ENCODE assay signal across 1 cellular context in genomic region chr17:79790805-79791353, GRCh38.
A peak's percentile ranks its signal among the peaks of the same experiment; 100 is the strongest.
TF ChIP-seq lines count a peak whose summit lies in the region.

No MANE protein-coding gene starts in this region.

TF ChIP-seq in HepG2, 621 proteins besides CTCF, POLR2A, EP300 and RAD21:
- TF ChIP-seq ZNF230 (CRISPR knock-in tag; IDR thresholded peaks at IDR 0.05) (no peak), TBX2 (CRISPR knock-in tag; IDR thresholded peaks at IDR 0.05; ENCODE audit: borderline replicate concordance) (0 out of 2 replicates have a peak, but pooled peaks have one; percentile 28), FOXK2 (IDR thresholded peaks at IDR 0.05) (no peak), MTF2 (CRISPR knock-in tag; IDR thresholded peaks at IDR 0.05; ENCODE audit: borderline replicate concordance) (no peak), ZSCAN20 (CRISPR knock-in tag; IDR thresholded peaks at IDR 0.05; ENCODE audit: borderline replicate concordance) (0 out of 2 replicates have a peak, but pooled peaks have one; percentile 23), EED (CRISPR knock-in tag; IDR thresholded peaks at IDR 0.05) (peak; percentile 44; the same call in 1 of the 2 replicates), ZC3H4 (CRISPR knock-in tag; IDR thresholded peaks at IDR 0.05; ENCODE audit: borderline replicate concordance) (0 out of 2 replicates have a peak, but pooled peaks have one; percentile 28), ZNF451 (CRISPR knock-in tag; IDR thresholded peaks at IDR 0.05) (peak; percentile 66; the same call in 1 of the 2 replicates), MAZ (IDR thresholded peaks at IDR 0.05; ENCODE audit: borderline replicate concordance, low read depth, low read length) (no peak), MAZ (CRISPR knock-in tag; IDR thresholded peaks at IDR 0.05; ENCODE audit: low read depth) (peak; percentile 49), REXO4 (CRISPR knock-in tag; IDR thresholded peaks at IDR 0.05; ENCODE audit: borderline replicate concordance) (no peak), ZNF788 (CRISPR knock-in tag; IDR thresholded peaks at IDR 0.05; ENCODE audit: borderline replicate concordance) (0 out of 2 replicates have a peak, but pooled peaks have one; percentile 41), ZFP62 (CRISPR knock-in tag; IDR thresholded peaks at IDR 0.05) (no peak), FOXO4 (CRISPR knock-in tag; conservative IDR thresholded peaks at IDR 0.05) (no peak), HIC2 (CRISPR knock-in tag; IDR thresholded peaks at IDR 0.05; ENCODE audit: low read depth) (0 out of 2 replicates have a peak, but pooled peaks have one; percentile 16), ZNF138 (CRISPR knock-in tag; IDR thresholded peaks at IDR 0.05; ENCODE audit: low read depth) (0 out of 2 replicates have a peak, but pooled peaks have one; percentile 34), ZNF207 (IDR thresholded peaks at IDR 0.05; ENCODE audit: borderline replicate concordance) (no peak), BCLAF1 (IDR thresholded peaks at IDR 0.05) (no peak), ZNF747 (CRISPR knock-in tag; IDR thresholded peaks at IDR 0.05; ENCODE audit: borderline replicate concordance) (0 out of 2 replicates have a peak, but pooled peaks have one; percentile 51), E2F5 (CRISPR knock-in tag; conservative IDR thresholded peaks at IDR 0.05) (no peak), BHLHE40 (IDR thresholded peaks at IDR 0.05; ENCODE audit: low read length) (no peak), ZNF441 (CRISPR knock-in tag; IDR thresholded peaks at IDR 0.05; ENCODE audit: borderline replicate concordance) (no peak), PPARG (CRISPR knock-in tag; conservative IDR thresholded peaks at IDR 0.05) (no peak), PAWR (CRISPR knock-in tag; IDR thresholded peaks at IDR 0.05; ENCODE audit: borderline replicate concordance) (no peak), NPAS2 (CRISPR knock-in tag; IDR thresholded peaks at IDR 0.05; ENCODE audit: borderline replicate concordance) (no peak), ZNF777 (CRISPR knock-in tag; IDR thresholded peaks at IDR 0.05) (peak; percentile 80), ZNF572 (CRISPR knock-in tag; IDR thresholded peaks at IDR 0.05) (no peak), JUN (CRISPR knock-in tag; IDR thresholded peaks at IDR 0.05) (no peak), ZSCAN31 (CRISPR knock-in tag; IDR thresholded peaks at IDR 0.05; ENCODE audit: low read depth) (no peak), FOXA1 (IDR thresholded peaks at IDR 0.05) (no peak), FOXA1 (CRISPR knock-in tag; IDR thresholded peaks at IDR 0.05) (no peak), SRSF1 (optimal IDR thresholded peaks at IDR 0.05; ENCODE audit: low read depth, low read length) (no peak), FOXM1 (CRISPR knock-in tag; IDR thresholded peaks at IDR 0.05) (no peak)
- TF ChIP-seq, protein P1, sequence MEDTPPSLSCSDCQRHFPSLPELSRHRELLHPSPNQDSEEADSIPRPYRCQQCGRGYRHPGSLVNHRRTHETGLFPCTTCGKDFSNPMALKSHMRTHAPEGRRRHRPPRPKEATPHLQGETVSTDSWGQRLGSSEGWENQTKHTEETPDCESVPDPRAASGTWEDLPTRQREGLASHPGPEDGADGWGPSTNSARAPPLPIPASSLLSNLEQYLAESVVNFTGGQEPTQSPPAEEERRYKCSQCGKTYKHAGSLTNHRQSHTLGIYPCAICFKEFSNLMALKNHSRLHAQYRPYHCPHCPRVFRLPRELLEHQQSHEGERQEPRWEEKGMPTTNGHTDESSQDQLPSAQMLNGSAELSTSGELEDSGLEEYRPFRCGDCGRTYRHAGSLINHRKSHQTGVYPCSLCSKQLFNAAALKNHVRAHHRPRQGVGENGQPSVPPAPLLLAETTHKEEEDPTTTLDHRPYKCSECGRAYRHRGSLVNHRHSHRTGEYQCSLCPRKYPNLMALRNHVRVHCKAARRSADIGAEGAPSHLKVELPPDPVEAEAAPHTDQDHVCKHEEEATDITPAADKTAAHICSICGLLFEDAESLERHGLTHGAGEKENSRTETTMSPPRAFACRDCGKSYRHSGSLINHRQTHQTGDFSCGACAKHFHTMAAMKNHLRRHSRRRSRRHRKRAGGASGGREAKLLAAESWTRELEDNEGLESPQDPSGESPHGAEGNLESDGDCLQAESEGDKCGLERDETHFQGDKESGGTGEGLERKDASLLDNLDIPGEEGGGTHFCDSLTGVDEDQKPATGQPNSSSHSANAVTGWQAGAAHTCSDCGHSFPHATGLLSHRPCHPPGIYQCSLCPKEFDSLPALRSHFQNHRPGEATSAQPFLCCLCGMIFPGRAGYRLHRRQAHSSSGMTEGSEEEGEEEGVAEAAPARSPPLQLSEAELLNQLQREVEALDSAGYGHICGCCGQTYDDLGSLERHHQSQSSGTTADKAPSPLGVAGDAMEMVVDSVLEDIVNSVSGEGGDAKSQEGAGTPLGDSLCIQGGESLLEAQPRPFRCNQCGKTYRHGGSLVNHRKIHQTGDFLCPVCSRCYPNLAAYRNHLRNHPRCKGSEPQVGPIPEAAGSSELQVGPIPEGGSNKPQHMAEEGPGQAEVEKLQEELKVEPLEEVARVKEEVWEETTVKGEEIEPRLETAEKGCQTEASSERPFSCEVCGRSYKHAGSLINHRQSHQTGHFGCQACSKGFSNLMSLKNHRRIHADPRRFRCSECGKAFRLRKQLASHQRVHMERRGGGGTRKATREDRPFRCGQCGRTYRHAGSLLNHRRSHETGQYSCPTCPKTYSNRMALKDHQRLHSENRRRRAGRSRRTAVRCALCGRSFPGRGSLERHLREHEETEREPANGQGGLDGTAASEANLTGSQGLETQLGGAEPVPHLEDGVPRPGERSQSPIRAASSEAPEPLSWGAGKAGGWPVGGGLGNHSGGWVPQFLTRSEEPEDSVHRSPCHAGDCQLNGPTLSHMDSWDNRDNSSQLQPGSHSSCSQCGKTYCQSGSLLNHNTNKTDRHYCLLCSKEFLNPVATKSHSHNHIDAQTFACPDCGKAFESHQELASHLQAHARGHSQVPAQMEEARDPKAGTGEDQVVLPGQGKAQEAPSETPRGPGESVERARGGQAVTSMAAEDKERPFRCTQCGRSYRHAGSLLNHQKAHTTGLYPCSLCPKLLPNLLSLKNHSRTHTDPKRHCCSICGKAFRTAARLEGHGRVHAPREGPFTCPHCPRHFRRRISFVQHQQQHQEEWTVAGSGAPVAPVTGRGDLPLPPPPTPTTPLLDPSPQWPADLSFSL (CRISPR knock-in tag; IDR thresholded peaks at IDR 0.05), result no peak
- TF ChIP-seq, protein P2, sequence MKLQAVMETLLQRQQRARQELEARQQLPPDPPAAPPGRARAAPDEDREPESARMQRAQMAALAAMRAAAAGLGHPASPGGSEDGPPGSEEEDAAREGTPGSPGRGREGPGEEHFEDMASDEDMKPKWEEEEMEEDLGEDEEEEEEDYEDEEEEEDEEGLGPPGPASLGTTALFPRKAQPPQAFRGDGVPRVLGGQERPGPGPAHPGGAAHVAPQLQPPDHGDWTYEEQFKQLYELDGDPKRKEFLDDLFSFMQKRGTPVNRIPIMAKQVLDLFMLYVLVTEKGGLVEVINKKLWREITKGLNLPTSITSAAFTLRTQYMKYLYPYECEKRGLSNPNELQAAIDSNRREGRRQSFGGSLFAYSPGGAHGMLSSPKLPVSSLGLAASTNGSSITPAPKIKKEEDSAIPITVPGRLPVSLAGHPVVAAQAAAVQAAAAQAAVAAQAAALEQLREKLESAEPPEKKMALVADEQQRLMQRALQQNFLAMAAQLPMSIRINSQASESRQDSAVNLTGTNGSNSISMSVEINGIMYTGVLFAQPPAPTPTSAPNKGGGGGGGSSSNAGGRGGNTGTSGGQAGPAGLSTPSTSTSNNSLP (IDR thresholded peaks at IDR 0.05; ENCODE audit: low read depth, low read length), result no peak
- TF ChIP-seq, protein P3, sequence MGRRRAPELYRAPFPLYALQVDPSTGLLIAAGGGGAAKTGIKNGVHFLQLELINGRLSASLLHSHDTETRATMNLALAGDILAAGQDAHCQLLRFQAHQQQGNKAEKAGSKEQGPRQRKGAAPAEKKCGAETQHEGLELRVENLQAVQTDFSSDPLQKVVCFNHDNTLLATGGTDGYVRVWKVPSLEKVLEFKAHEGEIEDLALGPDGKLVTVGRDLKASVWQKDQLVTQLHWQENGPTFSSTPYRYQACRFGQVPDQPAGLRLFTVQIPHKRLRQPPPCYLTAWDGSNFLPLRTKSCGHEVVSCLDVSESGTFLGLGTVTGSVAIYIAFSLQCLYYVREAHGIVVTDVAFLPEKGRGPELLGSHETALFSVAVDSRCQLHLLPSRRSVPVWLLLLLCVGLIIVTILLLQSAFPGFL (CRISPR knock-in tag; IDR thresholded peaks at IDR 0.05), result 0 out of 2 replicates have a peak, but pooled peaks have one; percentile 16
